Comparison of ENCODE assay signal across 1 cellular context in genomic region chr9:38681747-38682227, GRCh38.
TF ChIP-seq lines count a peak whose summit lies in the region.

No MANE protein-coding gene starts in this region.

TF ChIP-seq in IMR-90, 13 proteins besides CTCF, POLR2A, EP300 and RAD21 (continued from another document):
- TF ChIP-seq, protein P1, sequence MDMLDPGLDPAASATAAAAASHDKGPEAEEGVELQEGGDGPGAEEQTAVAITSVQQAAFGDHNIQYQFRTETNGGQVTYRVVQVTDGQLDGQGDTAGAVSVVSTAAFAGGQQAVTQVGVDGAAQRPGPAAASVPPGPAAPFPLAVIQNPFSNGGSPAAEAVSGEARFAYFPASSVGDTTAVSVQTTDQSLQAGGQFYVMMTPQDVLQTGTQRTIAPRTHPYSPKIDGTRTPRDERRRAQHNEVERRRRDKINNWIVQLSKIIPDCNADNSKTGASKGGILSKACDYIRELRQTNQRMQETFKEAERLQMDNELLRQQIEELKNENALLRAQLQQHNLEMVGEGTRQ (IDR thresholded peaks at IDR 0.05; ENCODE audit: low read depth, low read length) = no peak
- no peak for TF ChIP-seq SMC3 (IDR thresholded peaks at IDR 0.05; ENCODE audit: low read depth, low read length)
